ENCODE assay signal across 8 cellular contexts in the genomic region with DNA sequence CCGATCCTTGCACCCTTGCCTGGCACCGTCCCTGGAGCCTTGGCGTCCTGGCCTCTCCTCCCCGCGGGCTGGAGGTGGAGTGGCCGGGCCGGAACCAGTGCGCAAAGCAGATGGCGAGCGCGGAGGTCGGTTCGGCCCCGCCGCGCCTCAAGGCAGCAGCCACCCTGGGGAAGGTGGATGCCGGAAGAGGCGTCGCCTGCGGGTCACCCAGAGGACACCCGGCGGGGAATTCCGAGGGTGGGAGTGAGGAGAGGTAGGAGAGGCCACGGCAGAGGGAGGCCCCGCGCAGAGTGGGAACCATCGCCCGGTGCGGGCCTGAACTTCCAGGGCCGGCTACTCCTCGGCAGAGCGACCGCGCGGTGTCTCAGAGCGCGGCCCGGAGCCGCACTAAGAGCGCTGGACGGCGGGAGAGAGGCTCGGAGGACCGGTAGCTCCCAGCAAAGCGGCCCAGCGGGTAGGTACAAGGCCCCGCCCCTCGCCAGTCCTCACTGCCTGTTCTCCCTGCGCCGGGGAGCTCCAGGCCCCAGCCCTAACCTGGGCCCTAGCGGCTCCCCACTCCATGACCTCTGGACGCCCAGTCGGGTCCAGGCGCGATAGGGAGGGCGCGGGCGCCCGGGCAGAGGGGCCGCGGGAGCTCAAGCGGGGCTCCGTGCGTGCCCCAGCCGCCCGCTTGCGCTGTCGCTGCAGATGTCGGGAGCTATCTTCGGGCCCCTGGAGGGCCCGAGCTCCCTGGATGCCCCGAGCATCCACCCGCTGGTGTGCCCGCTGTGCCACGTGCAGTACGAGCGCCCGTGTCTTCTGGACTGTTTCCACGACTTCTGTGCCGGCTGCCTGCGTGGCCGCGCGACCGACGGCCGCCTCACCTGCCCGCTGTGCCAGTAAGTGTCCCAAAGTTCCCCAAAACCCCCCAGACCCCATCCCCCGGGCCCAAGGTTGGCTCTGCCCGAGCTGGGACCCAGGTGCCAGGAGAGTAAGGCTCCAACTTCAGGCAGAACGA. TPM values are rescaled to one million over a fixed set of nuclear protein-coding genes. Genes with fewer than 3 reads are reported as not detected.
DNase-seq lines count a peak whose midpoint lies in the region; ATAC-seq and TF ChIP-seq lines count a peak whose summit lies in the region.

A gene with protein sequence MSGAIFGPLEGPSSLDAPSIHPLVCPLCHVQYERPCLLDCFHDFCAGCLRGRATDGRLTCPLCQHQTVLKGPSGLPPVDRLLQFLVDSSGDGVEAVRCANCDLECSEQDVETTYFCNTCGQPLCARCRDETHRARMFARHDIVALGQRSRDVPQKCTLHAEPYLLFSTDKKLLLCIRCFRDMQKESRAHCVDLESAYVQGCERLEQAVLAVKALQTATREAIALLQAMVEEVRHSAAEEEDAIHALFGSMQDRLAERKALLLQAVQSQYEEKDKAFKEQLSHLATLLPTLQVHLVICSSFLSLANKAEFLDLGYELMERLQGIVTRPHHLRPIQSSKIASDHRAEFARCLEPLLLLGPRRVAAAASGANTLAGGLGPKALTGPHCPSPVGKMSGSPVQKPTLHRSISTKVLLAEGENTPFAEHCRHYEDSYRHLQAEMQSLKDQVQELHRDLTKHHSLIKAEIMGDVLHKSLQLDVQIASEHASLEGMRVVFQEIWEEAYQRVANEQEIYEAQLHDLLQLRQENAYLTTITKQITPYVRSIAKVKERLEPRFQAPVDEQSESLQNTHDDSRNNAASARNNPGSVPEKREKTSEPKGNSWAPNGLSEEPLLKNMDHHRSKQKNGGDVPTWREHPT (plus strand): TSS at position 271 of the 997 bp plus-strand sequence. CDS start 417 bp downstream, at position 688.

- peak; percentile 64 for ATAC-seq in GM19025 (IDR thresholded peaks at IDR 0.05; ENCODE audit: low read depth, unreplicated experiment)

- H3K36me3 Mint-ChIP-seq in activated CD4-positive, alpha-beta T cell treated with anti-CD3 and anti-CD28 coated beads, Interleukin-2, amount 10 ng/mL, durations not matched to agents 7 days and 5 days (ENCODE audit: low read depth): no peaks in the 10 kb centered on the region

- H3K27ac ChIP-seq in AG04450 (ENCODE audit: low read depth, low read length): peak within 1 kb of the TSS; percentile 57
- H3K27ac ChIP-seq in mesodermal cell (ENCODE audit: low read depth, low read length, severe bottlenecking): peak within 1 kb of the TSS; percentile 59

- peak within 1 kb of the TSS; percentile 58 for H3K4me3 ChIP-seq in AG04450 (ENCODE audit: low read depth, low read length)
- peak within 1 kb of the TSS; percentile 28 for H3K4me3 ChIP-seq in mesodermal cell (ENCODE audit: extremely low read depth, insufficient read depth, low read length, poor library complexity, severe bottlenecking)

- peaks cover 17% of the 10 kb centered on the region for H3K4me1 Mint-ChIP-seq in activated CD4-positive, alpha-beta T cell treated with anti-CD3 and anti-CD28 coated beads, Interleukin-2, amount 10 ng/mL, durations not matched to agents 7 days and 5 days

- H3K27ac Mint-ChIP-seq in activated CD4-positive, alpha-beta T cell treated with anti-CD3 and anti-CD28 coated beads, Interleukin-2, amount 10 ng/mL, durations not matched to agents 7 days and 5 days: peak within 1 kb of the TSS; percentile 36

- CTCF ChIA-PET in AG04450 (lab: Charles Lee): interaction anchor here (0.6 to 2.4 kb wide), 7 partner anchors 9 to 689 kb away, joined by 3 to 18 read pairs (median 4); no protein-coding TSS in a partner anchor
- CTCF ChIA-PET in activated CD4-positive, alpha-beta T cell treated with anti-CD3 and anti-CD28 coated beads, Interleukin-2, amount 10 ng/mL, durations not matched to agents 7 days and 5 days (lab: Charles Lee): interaction anchor here (0.6 to 4.6 kb wide), 6 partner anchors 11 to 243 kb away, joined by 3 to 19 read pairs (median 4); no protein-coding TSS in a partner anchor

- H3K9me3 ChIP-seq in AG04450 (ENCODE audit: control insufficient read depth, insufficient read depth, low read length) (no peaks in the 10 kb centered on the region; the same call in 1 of the 2 replicates), mesodermal cell (ENCODE audit: control insufficient read depth, low read length) (no peaks in the 10 kb centered on the region)

- DNase-seq in AG04450 (ENCODE audit: low read depth, low spot score): no peak
- peak; percentile 83 for DNase-seq in HT-29 (ENCODE audit: low spot score)
- peak; percentile 49 for DNase-seq in activated CD4-positive, alpha-beta T cell treated with anti-CD3 and anti-CD28 coated beads, Interleukin-2, amount 10 ng/mL, durations not matched to agents 7 days and 5 days
- DNase-seq in effector CD4-positive, alpha-beta T cell: peak; percentile 46
- peak; percentile 36 to 58 for DNase-seq in stimulated activated CD8-positive, alpha-beta memory T cell treated with anti-CD3 and anti-CD28 coated beads, Interleukin-7, amount 100 ng/mL, for 48 hours (ENCODE audit: extremely low read depth in 1 of 2, low read depth in 1 of 2)
- no peak for DNase-seq in NCI-H774 (lab: John Stamatoyannopoulos, UW)

- H3K4me1 ChIP-seq in mesodermal cell (ENCODE audit: control insufficient read depth, insufficient read depth, low read length, poor library complexity, severe bottlenecking): peaks cover 10% of the 10 kb centered on the region

- no peaks in the 10 kb centered on the region for H3K36me3 ChIP-seq in mesodermal cell (ENCODE audit: control insufficient read depth, insufficient read depth, low read length)

- peaks cover 18% of the 10 kb centered on the region for H3K27me3 Mint-ChIP-seq in activated CD4-positive, alpha-beta T cell treated with anti-CD3 and anti-CD28 coated beads, Interleukin-2, amount 10 ng/mL, durations not matched to agents 7 days and 5 days

- 36 to 39% methylated on average over 66 to 88 of the region's 91 CpGs for WGBS in mesodermal cell (ENCODE audit: insufficient coverage in 2 of 2), 2 experiments

- H3K9me3 Mint-ChIP-seq in activated CD4-positive, alpha-beta T cell treated with anti-CD3 and anti-CD28 coated beads, Interleukin-2, amount 10 ng/mL, durations not matched to agents 7 days and 5 days: no peaks in the 10 kb centered on the region

- TF ChIP-seq CTCF in AG04450 (IDR thresholded peaks at IDR 0.05; ENCODE audit: low read depth, low read length): no peak

- H3K27me3 ChIP-seq in AG04450 (ENCODE audit: control insufficient read depth, insufficient read depth, low read length): no peaks in the 10 kb centered on the region

- peak within 1 kb of the TSS; percentile 61 for H3K4me3 Mint-ChIP-seq in activated CD4-positive, alpha-beta T cell treated with anti-CD3 and anti-CD28 coated beads, Interleukin-2, amount 10 ng/mL, durations not matched to agents 7 days and 5 days

- POLR2A ChIA-PET in AG04450 (lab: Yijun Ruan, JAX): interaction anchor here (0.7 to 1.0 kb wide), 2 partner anchors 30 to 57 kb away, joined by 3 read pairs; a partner anchor contains a TSS
- POLR2A ChIA-PET in activated CD4-positive, alpha-beta T cell treated with anti-CD3 and anti-CD28 coated beads, Interleukin-2, amount 10 ng/mL, durations not matched to agents 7 days and 5 days (lab: Charles Lee): no interaction called here

RNA-seq across cellular contexts. Expression of the gene that starts here (rescaled TPM):
- polyA plus RNA-seq in AG04450 (2011; rRNA removed): 7.2 and 8.7 TPM in 2 replicates
- 8.1 and 10.9 TPM in 2 replicates for polyA minus RNA-seq in AG04450 (2011; rRNA and poly(A)+ RNA removed)
- 21.4 and 22.7 TPM in 2 replicates for total RNA-seq in HT-29 (2014; rRNA removed; shearing (Covaris generic))
- total RNA-seq in activated CD4-positive, alpha-beta T cell treated with anti-CD3 and anti-CD28 coated beads, Interleukin-2, amount 10 ng/mL, durations not matched to agents 7 days and 5 days: 1 to 10 TPM; 4.0 to 7.4 TPM
- polyA plus RNA-seq in mesodermal cell (2013, experiment 1 of 2): 2.5 TPM
- 3.8 TPM for polyA plus RNA-seq in mesodermal cell (2013, experiment 2 of 2)

Comparison
In these comparisons a context has a peak if more than half of its experiments do, and no peak if none do; other contexts are left out.
1. DNase-seq: peak in HT-29 (single experiment), activated CD4-positive, alpha-beta T cell treated with anti-CD3 and anti-CD28 coated beads, Interleukin-2, amount 10 ng/mL, durations not matched to agents 7 days and 5 days (single experiment), effector CD4-positive, alpha-beta T cell (single experiment) and stimulated activated CD8-positive, alpha-beta memory T cell treated with anti-CD3 and anti-CD28 coated beads, Interleukin-7, amount 100 ng/mL, for 48 hours (2 of 2); none in AG04450 (single experiment) and NCI-H774 (single experiment).